10 cellular contexts compared by ENCODE assay signal in the genomic region with DNA sequence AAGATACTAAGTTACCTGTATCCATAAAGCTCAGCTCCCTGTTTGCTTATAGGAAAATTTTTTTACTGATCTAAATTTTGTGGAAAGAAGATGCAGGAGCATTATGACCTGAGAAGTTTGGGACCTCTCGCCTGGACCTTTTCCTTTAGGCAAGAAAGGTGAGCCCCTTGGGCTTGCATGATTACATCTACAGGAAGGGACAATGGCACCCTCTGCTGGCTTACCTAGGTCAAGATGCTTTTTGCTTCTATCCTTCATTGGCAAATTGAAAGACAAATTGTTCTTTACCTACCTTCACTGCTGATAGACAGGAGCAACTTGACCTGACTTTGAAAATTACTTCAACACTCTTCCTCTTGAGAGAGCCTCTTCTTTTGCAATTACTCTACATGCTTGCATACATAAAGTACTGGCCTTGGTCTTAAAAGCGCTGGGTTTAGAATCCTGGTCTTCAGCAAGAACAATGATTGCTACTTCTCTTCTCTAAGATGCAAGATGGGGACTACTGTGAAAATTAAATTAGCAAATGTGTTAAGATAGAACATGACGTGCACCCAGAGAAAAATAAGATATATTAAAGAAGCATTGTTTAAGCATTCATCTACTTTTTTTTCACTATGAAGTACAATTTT.
DNase-seq lines count a peak whose midpoint lies in the region; ATAC-seq, FAIRE-seq and TF ChIP-seq lines count a peak whose summit lies in the region.
"Had no signal": no experiment of that assay in that cellular context is flagged by ENCODE, and none has a peak within 500 bp of the region (broad histone marks: within the 10 kb centered on the region; RNA-seq: fewer than 3 reads in every experiment).

No MANE protein-coding gene starts in this region.

- no peak overlapping the region for H3K27ac Mint-ChIP-seq in GM23338
- H3K27ac Mint-ChIP-seq in osteocyte (ENCODE audit: unreplicated experiment), result no peak overlapping the region
- no peak overlapping the region for H3K27ac Mint-ChIP-seq in T-cell
- H3K27ac Mint-ChIP-seq: T-helper 1 cell treated with Interleukin-12 subunit alpha and Interleukin-12 subunit beta and Interleukin-4 antibody, amounts not matched to agents 30 μg/mL and 1 μg/mL, for 36 hours had no signal

- H3K27ac ChIP-seq in DOHH2 (ENCODE audit: low read depth, low read length), result no peak overlapping the region
- H3K27ac ChIP-seq in GM23338 (ENCODE audit: low read depth), result no peak overlapping the region
- H3K27ac ChIP-seq: neutrophil had no signal

- H3K4me3 ChIP-seq in DOHH2 (ENCODE audit: low read length), result no peak overlapping the region
- no peak overlapping the region for H3K4me3 ChIP-seq in GM23338

- H3K4me2 ChIP-seq in DOHH2 (ENCODE audit: low read length) (no peak overlapping the region), GM23338 (no peak overlapping the region)

- H2AFZ ChIP-seq in GM23338, result no peak overlapping the region

- 0 out of 2 replicates have a peak, but pooled peaks cover 2% of the 10 kb centered on the region for H3K27me3 ChIP-seq in DOHH2 (ENCODE audit: control insufficient read depth, low read length)
- no peaks in the 10 kb centered on the region for H3K27me3 ChIP-seq in GM23338 (ENCODE audit: insufficient read depth)
- H3K27me3 ChIP-seq: neutrophil had no signal

- H3K4me1 ChIP-seq in DOHH2 (ENCODE audit: control insufficient read depth, low read length), result peaks cover 5% of the 10 kb centered on the region; the same call in 1 of the 2 replicates
- no peaks in the 10 kb centered on the region for H3K4me1 ChIP-seq in GM23338 (ENCODE audit: insufficient read depth)

- no peaks in the 10 kb centered on the region; the same call in 2 of the 3 replicates for H3K4me1 Mint-ChIP-seq in GM23338
- H3K4me1 Mint-ChIP-seq in osteocyte (ENCODE audit: unreplicated experiment), result peaks cover 20% of the 10 kb centered on the region
- no peaks in the 10 kb centered on the region for H3K4me1 Mint-ChIP-seq in T-cell

- TF ChIP-seq CTCF in DOHH2 (IDR thresholded peaks at IDR 0.05; ENCODE audit: low read depth, low read length, poor library complexity, severe bottlenecking), result peak; percentile 67
- peak; percentile 84 to 94 for TF ChIP-seq CTCF in GM23338 (conservative IDR thresholded peaks at IDR 0.05; ENCODE audit: low read depth in 2 of 2)
- peak; percentile 74 for TF ChIP-seq CTCF in osteocyte (IDR thresholded peaks at IDR 0.05)

- H3K36me3 Mint-ChIP-seq in GM23338 (ENCODE audit: low read depth) (no peaks in the 10 kb centered on the region), osteocyte (ENCODE audit: unreplicated experiment) (no peaks in the 10 kb centered on the region), T-cell (no peaks in the 10 kb centered on the region)

- H3K9me2 ChIP-seq in DOHH2 (replicated peaks; ENCODE audit: control insufficient read depth, low read length) (no peaks in the 10 kb centered on the region), GM23338 (ENCODE audit: insufficient read depth) (no peaks in the 10 kb centered on the region; the same call in 1 of the 2 replicates)

- CTCF ChIA-PET in T-cell (lab: Charles Lee), result no interaction called here

- H3K27me3 Mint-ChIP-seq in GM23338 (ENCODE audit: insufficient read depth, low read depth, poor library complexity), result peaks cover 5% of the 10 kb centered on the region
- H3K27me3 Mint-ChIP-seq in osteocyte (ENCODE audit: unreplicated experiment), result no peaks in the 10 kb centered on the region
- no peaks in the 10 kb centered on the region for H3K27me3 Mint-ChIP-seq in T-cell

- ATAC-seq in GM23338, result peak; percentile 90
- ATAC-seq in T-cell (replicated peaks in 1 of 4), result no peak

- H3F3A ChIP-seq in DOHH2 (ENCODE audit: control insufficient read depth, insufficient read depth) (no peaks in the 10 kb centered on the region), GM23338 (replicated peaks; ENCODE audit: low read depth) (no peaks in the 10 kb centered on the region)

- POLR2A ChIA-PET in T-cell (lab: Charles Lee), result no interaction called here

- DNase-seq in GM23338 (ENCODE audit: low spot score), result peak; percentile 91
- DNase-seq in NCI-H82 treated with DMSO at 0.1 percent for 48 hours (lab: John Stamatoyannopoulos, UW; ENCODE audit: unreplicated experiment), result peak; percentile 14
- DNase-seq in osteocyte (ENCODE audit: extremely low spot score, unreplicated experiment), result no peak
- DNase-seq in midbrain (lab: John Stamatoyannopoulos, UW), result no peak
- no peak for DNase-seq in T-cell
- DNase-seq in NCI-H2107 treated with DMSO at 0.1 percent for 48 hours (lab: John Stamatoyannopoulos, UW; ENCODE audit: unreplicated experiment), result no peak

- H3K9me3 Mint-ChIP-seq in GM23338 (peaks cover 3% of the 10 kb centered on the region; the same call in 1 of the 3 replicates), osteocyte (ENCODE audit: unreplicated experiment) (no peaks in the 10 kb centered on the region), T-cell (peaks cover 2 to 14% (median 9%) of the 10 kb centered on the region in 3 donors)

- H3K36me3 ChIP-seq in DOHH2 (ENCODE audit: control insufficient read depth, low read length) (no peaks in the 10 kb centered on the region), GM23338 (ENCODE audit: insufficient read depth) (no peaks in the 10 kb centered on the region)
- H3K36me3 ChIP-seq: neutrophil had no signal

- H3K4me3 Mint-ChIP-seq in GM23338, result no peak overlapping the region
- no peak overlapping the region for H3K4me3 Mint-ChIP-seq in osteocyte (ENCODE audit: unreplicated experiment)
- no peak overlapping the region for H3K4me3 Mint-ChIP-seq in T-cell
- H3K4me3 Mint-ChIP-seq: T-helper 1 cell treated with Interleukin-12 subunit alpha and Interleukin-12 subunit beta and Interleukin-4 antibody, amounts not matched to agents 30 μg/mL and 1 μg/mL, for 36 hours had no signal

- H3K9me3 ChIP-seq in DOHH2 (ENCODE audit: control insufficient read depth, insufficient read depth, low read length), result no peaks in the 10 kb centered on the region
- H3K9me3 ChIP-seq: neutrophil had no signal

- peak; percentile 45 for FAIRE-seq in endometrium (lab: Jason Lieb, UNC)

- H3K79me2 ChIP-seq in DOHH2 (ENCODE audit: control insufficient read depth, low read length) (no peaks in the 10 kb centered on the region), GM23338 (replicated peaks; ENCODE audit: insufficient read depth) (no peaks in the 10 kb centered on the region)

- no peaks in the 10 kb centered on the region for H4K20me1 ChIP-seq in DOHH2 (ENCODE audit: control insufficient read depth, insufficient read depth, low read depth, low read length)
- H4K20me1 ChIP-seq in GM23338 (replicated peaks; ENCODE audit: insufficient read depth), result no peaks in the 10 kb centered on the region

TF ChIP-seq in GM23338, 12 proteins besides CTCF, POLR2A, EP300 and RAD21 (continues in another document):
- TF ChIP-seq EZH2 (IDR thresholded peaks at IDR 0.05; ENCODE audit: low read depth, unreplicated experiment) (no peak), ZNF331 (CRISPR knock-in tag; IDR thresholded peaks at IDR 0.05; ENCODE audit: low read depth) (no peak), STAT1 (IDR thresholded peaks at IDR 0.05; ENCODE audit: unreplicated experiment) (no peak), NANOG (IDR thresholded peaks at IDR 0.05; ENCODE audit: borderline replicate concordance) (no peak)
- TF ChIP-seq, protein P1, sequence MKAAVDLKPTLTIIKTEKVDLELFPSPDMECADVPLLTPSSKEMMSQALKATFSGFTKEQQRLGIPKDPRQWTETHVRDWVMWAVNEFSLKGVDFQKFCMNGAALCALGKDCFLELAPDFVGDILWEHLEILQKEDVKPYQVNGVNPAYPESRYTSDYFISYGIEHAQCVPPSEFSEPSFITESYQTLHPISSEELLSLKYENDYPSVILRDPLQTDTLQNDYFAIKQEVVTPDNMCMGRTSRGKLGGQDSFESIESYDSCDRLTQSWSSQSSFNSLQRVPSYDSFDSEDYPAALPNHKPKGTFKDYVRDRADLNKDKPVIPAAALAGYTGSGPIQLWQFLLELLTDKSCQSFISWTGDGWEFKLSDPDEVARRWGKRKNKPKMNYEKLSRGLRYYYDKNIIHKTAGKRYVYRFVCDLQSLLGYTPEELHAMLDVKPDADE (IDR thresholded peaks at IDR 0.05), result no peak

Comparison
In these comparisons a context has a peak if more than half of its experiments do, and no peak if none do; other contexts are left out.
1. DNase-seq: peak in GM23338 (single experiment) and NCI-H82 treated with DMSO at 0.1 percent for 48 hours (single experiment); none in osteocyte (single experiment), midbrain (single experiment), T-cell (0 of 34) and NCI-H2107 treated with DMSO at 0.1 percent for 48 hours (single experiment).
2. Peak in every context shown above with its lines, with median percentiles within 50 percentile points of each other: CTCF ChIP-seq.